27 cellular contexts compared by ENCODE assay signal in genomic region chr17:80269405-80269807, GRCh38.
"Had no signal": no experiment of that assay in that cellular context is flagged by ENCODE, and none has a peak within 500 bp of the region (broad histone marks: within the 10 kb centered on the region; RNA-seq: fewer than 3 reads in every experiment).

No MANE protein-coding gene starts in this region.

- H3K4me1 ChIP-seq: gastrocnemius medialis, pancreas had no signal

- H3K4me3 ChIP-seq: coronary artery, gastrocnemius medialis, hepatocyte, left lung, mucosa of descending colon, pancreas, stomach, thyroid gland had no signal

- H3K4me2 ChIP-seq: hepatocyte had no signal

- H3K36me3 Mint-ChIP-seq: naive B cell; stimulated activated effector memory CD8-positive, alpha-beta T cell treated with anti-CD3 and anti-CD28 coated beads, Interleukin-12 subunit alpha, Interleukin-12 subunit beta, amount 100 ng/mL, for 72 hours had no signal

- H2AFZ ChIP-seq: hepatocyte had no signal

- H3K9me3 ChIP-seq: gastrocnemius medialis, left lung, mucosa of descending colon, neutrophil, pancreas, stomach, thyroid gland had no signal

- H3K9me3 Mint-ChIP-seq: effector memory CD8-positive, alpha-beta T cell; naive B cell; natural killer cell treated with Interleukin-12 subunit alpha and Interleukin-12 subunit beta and Interleukin-15 and Interleukin-18, amount 100 ng/mL, for 72 hours; neural crest cell; stimulated activated effector memory CD8-positive, alpha-beta T cell treated with anti-CD3 and anti-CD28 coated beads, Interleukin-12 subunit alpha, Interleukin-12 subunit beta, amount 100 ng/mL, for 72 hours had no signal

- H3K27ac Mint-ChIP-seq: effector memory CD8-positive, alpha-beta T cell; mesothelial cell of epicardium; natural killer cell treated with Interleukin-12 subunit alpha and Interleukin-12 subunit beta and Interleukin-15 and Interleukin-18, amount 100 ng/mL, for 72 hours; progenitor cell of endocrine pancreas; stimulated activated effector memory CD8-positive, alpha-beta T cell treated with anti-CD3 and anti-CD28 coated beads, Interleukin-12 subunit alpha, Interleukin-12 subunit beta, amount 100 ng/mL, for 72 hours had no signal

- H3K27ac ChIP-seq: coronary artery, gastrocnemius medialis, hepatocyte, left lung, neutrophil, pancreas, stomach, thyroid gland had no signal

- ATAC-seq: effector memory CD8-positive, alpha-beta T cell; esophagus mucosa; gastrocnemius medialis; left cardiac atrium; left lung; mucosa of descending colon; natural killer cell treated with Interleukin-12 subunit alpha and Interleukin-12 subunit beta and Interleukin-15 and Interleukin-18, amount 100 ng/mL, for 72 hours; pancreas; sciatic nerve; stimulated activated effector memory CD8-positive, alpha-beta T cell treated with anti-CD3 and anti-CD28 coated beads, Interleukin-12 subunit alpha, Interleukin-12 subunit beta, amount 100 ng/mL, for 72 hours had no signal

- FAIRE-seq: islet of Langerhans, pancreas had no signal

- H3K27me3 ChIP-seq: gastrocnemius medialis, hepatocyte, left lung, neutrophil, pancreas, stomach, thyroid gland had no signal

- H3K4me3 Mint-ChIP-seq: effector memory CD8-positive, alpha-beta T cell; mesothelial cell of epicardium; naive B cell; natural killer cell treated with Interleukin-12 subunit alpha and Interleukin-12 subunit beta and Interleukin-15 and Interleukin-18, amount 100 ng/mL, for 72 hours; neural crest cell; stimulated activated effector memory CD8-positive, alpha-beta T cell treated with anti-CD3 and anti-CD28 coated beads, Interleukin-12 subunit alpha, Interleukin-12 subunit beta, amount 100 ng/mL, for 72 hours; type B pancreatic cell had no signal

- DNase-seq: dermis blood vessel endothelial cell; effector memory CD8-positive, alpha-beta T cell; foreskin fibroblast; gastrocnemius medialis; left cardiac atrium; left lung; mesenchymal stem cell; mucosa of descending colon; naive B cell; pancreas; stimulated activated CD4-positive, alpha-beta T cell treated with anti-CD3 and anti-CD28 coated beads, Interleukin-2, amount 100 ng/mL, for 24 hours; stimulated activated CD4-positive, alpha-beta T cell treated with anti-CD3 and anti-CD28 coated beads, Interleukin-4, amount 100 ng/mL, for 24 hours; stimulated activated naive CD4-positive, alpha-beta T cell treated with Interleukin-2 at 50 U/mL for 16 hours; stomach; thyroid gland had no signal

- H3K36me3 ChIP-seq: pancreas had no signal

- H3K4me1 Mint-ChIP-seq: mesothelial cell of epicardium had no signal

- H3K79me2 ChIP-seq: hepatocyte had no signal

- H3K27me3 Mint-ChIP-seq: effector memory CD8-positive, alpha-beta T cell; naive B cell; natural killer cell treated with Interleukin-12 subunit alpha and Interleukin-12 subunit beta and Interleukin-15 and Interleukin-18, amount 100 ng/mL, for 72 hours; progenitor cell of endocrine pancreas; type B pancreatic cell had no signal
